In the genomic region with DNA sequence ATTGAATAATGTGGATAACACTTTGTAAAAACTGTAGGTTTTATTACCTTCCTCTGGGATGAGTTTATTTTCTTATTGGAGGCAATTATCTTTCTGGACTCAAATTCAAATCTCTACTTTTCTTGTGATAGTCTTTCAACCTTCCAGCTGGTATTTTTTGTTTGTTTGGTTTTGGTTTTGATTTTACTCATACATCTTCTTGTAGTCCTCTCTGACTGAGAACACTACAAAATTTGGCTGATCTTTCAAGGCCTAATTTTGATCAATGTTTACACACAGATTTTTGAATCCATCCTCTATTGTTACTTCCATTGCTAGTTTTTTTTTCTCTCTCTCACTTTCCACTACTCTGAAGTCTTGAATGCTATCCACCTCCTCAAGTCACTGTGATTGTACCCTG, we compare ENCODE assay signal across 19 cellular contexts.
DNase-seq lines count a peak whose midpoint lies in the region; ATAC-seq and TF ChIP-seq lines count a peak whose summit lies in the region.
"Had no signal": no experiment of that assay in that cellular context is flagged by ENCODE, and none has a peak within 500 bp of the region (broad histone marks: within the 10 kb centered on the region; RNA-seq: fewer than 3 reads in every experiment).

No MANE protein-coding gene starts in this region.

- TF ChIP-seq CTCF in GM10248 (IDR thresholded peaks at IDR 0.05; ENCODE audit: control extremely low read depth, extremely low read depth, low read depth, missing control alignments), result no peak

- DNase-seq in GM10248 (ENCODE audit: extremely low spot score), result peak; percentile 5
- DNase-seq in mesenteric fat pad (ENCODE audit: low spot score), result no peak
- DNase-seq in NAMALWA (ENCODE audit: low spot score), result no peak
- no peak for DNase-seq in NCI-H2081 (lab: John Stamatoyannopoulos, UW)
- DNase-seq: activated CD4-positive, alpha-beta T cell treated with anti-CD3 and anti-CD28 coated beads, Interleukin-2, amount 10 ng/mL, durations not matched to agents 24 days and 14 days; Calu3; caudate nucleus; dorsolateral prefrontal cortex; H7; KBM-7; midbrain; NCI-H1092 treated with DMSO at 0.1 percent for 48 hours; NCI-H524 treated with DMSO at 0.1 percent for 48 hours; Right ventricle myocardium superior; T-cell had no signal

- peak; percentile 83 for ATAC-seq in GM18907 (IDR thresholded peaks at IDR 0.05; ENCODE audit: unreplicated experiment)
- peak; percentile 91 for ATAC-seq in GM21717 (IDR thresholded peaks at IDR 0.05; ENCODE audit: unreplicated experiment)
- peak; percentile 79 for ATAC-seq in HG03354 (IDR thresholded peaks at IDR 0.05; ENCODE audit: poor library complexity, severe bottlenecking, unreplicated experiment)
- no peak for ATAC-seq in GM18505 (IDR thresholded peaks at IDR 0.05; ENCODE audit: unreplicated experiment)
- ATAC-seq: T-cell had no signal

- CTCF ChIA-PET in GM10248 (lab: Yijun Ruan, JAX), result interaction anchor here (2.2 kb wide), 1 partner anchor 26 kb away, joined by 6 read pairs; no protein-coding TSS in a partner anchor

- POLR2A ChIA-PET in GM10248 (lab: Yijun Ruan, JAX), result no interaction called here

- no peak for TF ChIP-seq POLR2A in GM18505 (IDR thresholded peaks at IDR 0.05; ENCODE audit: borderline replicate concordance, extremely low read depth, insufficient read depth, insufficient read length)
